ENCODE assay signal across 29 cellular contexts in genomic region chr15:61524091-61524490, GRCh38.
"Had no signal": no experiment of that assay in that cellular context is flagged by ENCODE, and none has a peak within 500 bp of the region (broad histone marks: within the 10 kb centered on the region; RNA-seq: fewer than 3 reads in every experiment).

No MANE protein-coding gene starts in this region.

- DNase-seq: activated CD4-positive, alpha-beta memory T cell treated with anti-CD3 and anti-CD28 coated beads, Interleukin-2, amount 10 ng/mL, durations not matched to agents 7 days and 5 days; activated CD4-positive, alpha-beta T cell treated with anti-CD3 and anti-CD28 coated beads for 1 hour; activated CD4-positive, alpha-beta T cell treated with anti-CD3 and anti-CD28 coated beads for 48 hours; activated CD4-positive, CD25-positive, alpha-beta regulatory T cell; activated CD8-positive, alpha-beta memory T cell treated with anti-CD3 and anti-CD28 coated beads for 24 hours; activated CD8-positive, alpha-beta memory T cell treated with anti-CD3 and anti-CD28 coated beads, Interleukin-2, amount 10 ng/mL, durations not matched to agents 7 days and 5 days; activated CD8-positive, alpha-beta memory T cell treated with anti-CD3 and anti-CD28 coated beads, Interleukin-2, amount 50 U/mL, for 48 hours; activated effector memory CD4-positive, alpha-beta T cell treated with Interleukin-2 at 50 U/mL for 16 hours; activated naive CD4-positive, alpha-beta T cell treated with anti-CD3 and anti-CD28 coated beads, Interleukin-2, amount 10 ng/mL, durations not matched to agents 7 days and 5 days; activated naive CD8-positive, alpha-beta T cell treated with anti-CD3 and anti-CD28 coated beads, Interleukin-2, amount 50 U/mL, for 24 hours; activated T-cell treated with anti-CD3 and anti-CD28 coated beads, Interleukin-2, amount 50 U/mL, for 48 hours; anterior cingulate cortex; brain microvascular endothelial cell; central memory CD4-positive, alpha-beta T cell; Kasumi-1; NCI-H1092 treated with DMSO at 0.1 percent for 48 hours; NCI-H1417 treated with DMSO at 0.1 percent for 48 hours; NCI-H187 treated with DMSO at 0.1 percent for 48 hours; NCI-H2081; NCI-H2171 treated with DMSO at 0.1 percent for 48 hours; NCI-H2227 treated with DMSO at 0.1 percent for 48 hours; NCI-H446; NCI-H524 treated with DMSO at 0.1 percent for 48 hours; SHP77; SJCRH30; T1000 had no signal

- H3K27me3 ChIP-seq: brain microvascular endothelial cell, SJCRH30 had no signal

- H3K36me3 ChIP-seq: brain microvascular endothelial cell, SJCRH30, WERI-Rb-1 had no signal

- H3K27ac ChIP-seq: brain microvascular endothelial cell, SJCRH30, SK-N-MC, WERI-Rb-1 had no signal

- H3K9me3 ChIP-seq: SJCRH30 had no signal

- H3K4me3 ChIP-seq: SJCRH30, SK-N-MC had no signal

- ATAC-seq: activated CD8-positive, alpha-beta memory T cell treated with anti-CD3 and anti-CD28 coated beads, Interleukin-2, amount 10 ng/mL, durations not matched to agents 7 days and 5 days; activated naive CD8-positive, alpha-beta T cell treated with anti-CD3 and anti-CD28 coated beads, Interleukin-2, amount 50 U/mL, for 24 hours; Panc1 had no signal
